Comparison of ENCODE assay signal across 8 cellular contexts in the genomic region with DNA sequence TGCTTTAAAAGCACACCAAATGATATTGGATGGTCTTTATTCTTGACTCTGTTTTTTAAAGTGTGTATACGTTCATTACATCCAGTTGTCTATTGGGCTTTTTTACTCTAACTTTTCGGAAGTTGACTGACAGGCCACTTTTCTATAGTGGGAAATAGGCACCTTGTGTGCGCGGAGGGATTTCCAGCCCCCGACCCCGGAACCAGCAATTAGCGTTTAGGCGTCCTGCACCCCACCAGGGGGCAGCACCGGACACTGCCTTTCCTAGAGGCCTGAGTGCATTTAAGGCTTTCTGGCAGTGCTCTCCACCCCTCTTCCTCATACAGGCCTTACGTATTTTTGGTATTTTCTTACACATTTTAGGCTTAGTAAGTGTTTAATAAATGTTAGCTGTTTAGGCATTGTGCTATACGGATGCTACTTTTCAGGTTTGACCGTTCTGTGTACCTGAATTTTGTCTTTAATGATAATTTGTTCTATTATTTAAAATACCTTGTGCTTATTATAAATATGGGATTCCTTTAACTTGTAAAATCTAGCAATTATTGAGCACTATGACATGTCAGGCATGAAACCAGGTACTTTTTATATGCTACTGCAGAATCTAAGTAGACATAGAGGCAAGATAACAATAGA.
DNase-seq lines count a peak whose midpoint lies in the region; ATAC-seq and TF ChIP-seq lines count a peak whose summit lies in the region.

No MANE protein-coding gene starts in this region.

- CTCF ChIA-PET in HEK293T (lab: Yijun Ruan, JAX): interaction anchor here (0.7 to 0.8 kb wide), 2 partner anchors 47 to 239 kb away, joined by 3 to 4 read pairs; no protein-coding TSS in a partner anchor
- CTCF ChIA-PET in activated CD4-positive, alpha-beta T cell treated with anti-CD3 and anti-CD28 coated beads, Interleukin-2, amount 10 ng/mL, durations not matched to agents 7 days and 5 days (lab: Charles Lee): no interaction called here
- CTCF ChIA-PET in naive thymus-derived CD4-positive, alpha-beta T cell (lab: Charles Lee): interaction anchor here (2.1 kb wide), 1 partner anchor 1415 kb away, joined by 10 read pairs; no protein-coding TSS in a partner anchor

- peak; percentile 60 for DNase-seq in HEK293T (ENCODE audit: extremely low spot score)
- peak; percentile 67 for DNase-seq in NAMALWA (ENCODE audit: low spot score)
- DNase-seq in activated CD4-positive, alpha-beta T cell treated with anti-CD3 and anti-CD28 coated beads, Interleukin-2, amount 10 ng/mL, durations not matched to agents 7 days and 5 days: peak; percentile 68
- peak; percentile 37 for DNase-seq in effector CD4-positive, alpha-beta T cell
- peak; percentile 16 to 72 (median 55) for DNase-seq in naive thymus-derived CD4-positive, alpha-beta T cell
- DNase-seq in stimulated activated naive CD4-positive, alpha-beta T cell (lab: John Stamatoyannopoulos, UW): peak; percentile 5 to 61 (median 34)
- no peak for DNase-seq in AG08395 (ENCODE audit: low spot score)

- peaks cover 4% of the 10 kb centered on the region for H3K4me1 Mint-ChIP-seq in activated CD4-positive, alpha-beta T cell treated with anti-CD3 and anti-CD28 coated beads, Interleukin-2, amount 10 ng/mL, durations not matched to agents 7 days and 5 days
- H3K4me1 Mint-ChIP-seq in naive thymus-derived CD4-positive, alpha-beta T cell: peaks cover 0 to 6% (median 0%) of the 10 kb centered on the region in 7 donors

- H3K9me3 Mint-ChIP-seq in activated CD4-positive, alpha-beta T cell treated with anti-CD3 and anti-CD28 coated beads, Interleukin-2, amount 10 ng/mL, durations not matched to agents 7 days and 5 days: no peaks in the 10 kb centered on the region
- no peaks in the 10 kb centered on the region for H3K9me3 Mint-ChIP-seq in naive thymus-derived CD4-positive, alpha-beta T cell

- H3K4me3 Mint-ChIP-seq in activated CD4-positive, alpha-beta T cell treated with anti-CD3 and anti-CD28 coated beads, Interleukin-2, amount 10 ng/mL, durations not matched to agents 7 days and 5 days: no peak overlapping the region
- H3K4me3 Mint-ChIP-seq in naive thymus-derived CD4-positive, alpha-beta T cell: no peak overlapping the region

- no peak overlapping the region for H3K4me3 ChIP-seq in naive thymus-derived CD4-positive, alpha-beta T cell (ENCODE audit: low read length)

- H3K27me3 ChIP-seq in naive thymus-derived CD4-positive, alpha-beta T cell (ENCODE audit: control insufficient read depth in 2 of 2, insufficient read depth in 2 of 2, low read length in 2 of 2): no peaks in the 10 kb centered on the region

- no peaks in the 10 kb centered on the region for H3K4me1 ChIP-seq in naive thymus-derived CD4-positive, alpha-beta T cell (ENCODE audit: control insufficient read depth in 2 of 2, insufficient read depth in 2 of 2, low read length in 2 of 2)

- no peaks in the 10 kb centered on the region for H3K9me3 ChIP-seq in naive thymus-derived CD4-positive, alpha-beta T cell (ENCODE audit: control insufficient read depth in 2 of 3, low read length in 3 of 3)

- H3K36me3 Mint-ChIP-seq in activated CD4-positive, alpha-beta T cell treated with anti-CD3 and anti-CD28 coated beads, Interleukin-2, amount 10 ng/mL, durations not matched to agents 7 days and 5 days (ENCODE audit: low read depth): no peaks in the 10 kb centered on the region
- peaks cover 0 to 4% (median 0%) of the 10 kb centered on the region in 5 donors for H3K36me3 Mint-ChIP-seq in naive thymus-derived CD4-positive, alpha-beta T cell

- H3K27ac Mint-ChIP-seq in activated CD4-positive, alpha-beta T cell treated with anti-CD3 and anti-CD28 coated beads, Interleukin-2, amount 10 ng/mL, durations not matched to agents 7 days and 5 days: no peak overlapping the region
- no peak overlapping the region for H3K27ac Mint-ChIP-seq in naive thymus-derived CD4-positive, alpha-beta T cell

- no peaks in the 10 kb centered on the region for H3K27me3 Mint-ChIP-seq in activated CD4-positive, alpha-beta T cell treated with anti-CD3 and anti-CD28 coated beads, Interleukin-2, amount 10 ng/mL, durations not matched to agents 7 days and 5 days
- no peaks in the 10 kb centered on the region for H3K27me3 Mint-ChIP-seq in naive thymus-derived CD4-positive, alpha-beta T cell

- H3K36me3 ChIP-seq in naive thymus-derived CD4-positive, alpha-beta T cell (ENCODE audit: control insufficient read depth in 2 of 3, insufficient read depth in 3 of 3, low read length in 3 of 3): no peaks in the 10 kb centered on the region

- intact Hi-C loops in naive thymus-derived CD4-positive, alpha-beta T cell (cut with micrococcal nuclease): loop anchor here (1.0 to 10.0 kb wide), 3 partner anchors 204 to 1416 kb away; no protein-coding TSS in a partner anchor

- no peak overlapping the region for H3K27ac ChIP-seq in naive thymus-derived CD4-positive, alpha-beta T cell (ENCODE audit: low read depth, low read length)

- ATAC-seq in GM18499 (IDR thresholded peaks at IDR 0.05; ENCODE audit: insufficient read depth, unreplicated experiment): peak; percentile 86
- peak; percentile 84 for ATAC-seq in naive thymus-derived CD4-positive, alpha-beta T cell

- POLR2A ChIA-PET in HEK293T (lab: Yijun Ruan, JAX): no interaction called here
- POLR2A ChIA-PET in activated CD4-positive, alpha-beta T cell treated with anti-CD3 and anti-CD28 coated beads, Interleukin-2, amount 10 ng/mL, durations not matched to agents 7 days and 5 days (lab: Charles Lee): no interaction called here
- POLR2A ChIA-PET in naive thymus-derived CD4-positive, alpha-beta T cell (lab: Charles Lee): no interaction called here

TF ChIP-seq in HEK293T, 16 proteins besides CTCF, POLR2A, EP300 and RAD21:
- no peak for TF ChIP-seq SP1 (IDR thresholded peaks at IDR 0.05)
- no peak for TF ChIP-seq BHLHE40 (IDR thresholded peaks at IDR 0.05; ENCODE audit: borderline replicate concordance)
- no peak for TF ChIP-seq FOXA1 (IDR thresholded peaks at IDR 0.05)
- TF ChIP-seq, protein P1, sequence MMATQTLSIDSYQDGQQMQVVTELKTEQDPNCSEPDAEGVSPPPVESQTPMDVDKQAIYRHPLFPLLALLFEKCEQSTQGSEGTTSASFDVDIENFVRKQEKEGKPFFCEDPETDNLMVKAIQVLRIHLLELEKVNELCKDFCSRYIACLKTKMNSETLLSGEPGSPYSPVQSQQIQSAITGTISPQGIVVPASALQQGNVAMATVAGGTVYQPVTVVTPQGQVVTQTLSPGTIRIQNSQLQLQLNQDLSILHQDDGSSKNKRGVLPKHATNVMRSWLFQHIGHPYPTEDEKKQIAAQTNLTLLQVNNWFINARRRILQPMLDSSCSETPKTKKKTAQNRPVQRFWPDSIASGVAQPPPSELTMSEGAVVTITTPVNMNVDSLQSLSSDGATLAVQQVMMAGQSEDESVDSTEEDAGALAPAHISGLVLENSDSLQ (IDR thresholded peaks at IDR 0.05): peak; percentile 80
